21 cellular contexts compared by ENCODE assay signal in the genomic region with DNA sequence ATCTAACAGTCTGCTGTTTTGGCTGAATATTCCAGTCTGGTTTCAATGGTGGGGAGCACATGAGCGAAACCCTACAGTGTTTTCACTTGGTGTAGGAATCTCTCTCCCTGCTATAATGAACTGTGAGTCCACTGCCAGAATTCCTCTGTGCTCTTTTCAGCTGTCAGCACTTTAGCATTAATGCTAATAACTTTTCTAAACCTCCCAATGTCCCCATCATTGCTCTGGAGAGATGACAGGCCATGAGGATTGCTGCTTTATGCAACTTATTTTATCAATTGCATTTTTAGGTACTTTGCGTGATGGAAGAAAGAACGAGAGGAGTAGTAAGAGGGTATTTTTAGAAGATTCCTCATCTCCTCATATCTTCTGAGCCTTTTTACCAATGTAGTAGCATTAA.
"Had no signal": no experiment of that assay in that cellular context is flagged by ENCODE, and none has a peak within 500 bp of the region (broad histone marks: within the 10 kb centered on the region; RNA-seq: fewer than 3 reads in every experiment).

No MANE protein-coding gene starts in this region.

- DNase-seq: activated CD4-positive, alpha-beta memory T cell treated with anti-CD3 and anti-CD28 coated beads, Interleukin-2, amount 10 ng/mL, durations not matched to agents 7 days and 5 days; activated CD4-positive, alpha-beta T cell treated with anti-CD3 and anti-CD28 coated beads for 48 hours; activated CD4-positive, CD25-positive, alpha-beta regulatory T cell; activated CD8-positive, alpha-beta memory T cell treated with anti-CD3 and anti-CD28 coated beads, Interleukin-2, amount 10 ng/mL, durations not matched to agents 7 days and 5 days; activated naive CD4-positive, alpha-beta T cell treated with Interleukin-2 at 50 U/mL for 16 hours; activated naive CD8-positive, alpha-beta T cell treated with anti-CD3 and anti-CD28 coated beads, Interleukin-2, amount 10 ng/mL, durations not matched to agents 7 days and 5 days; amygdala; cortex of kidney; effector CD4-positive, alpha-beta T cell; mammary epithelial cell; naive thymus-derived CD8-positive, alpha-beta T cell; stimulated activated CD4-positive, alpha-beta T cell treated with anti-CD3 and anti-CD28 coated beads, Interleukin-12 subunit alpha, Interleukin-12 subunit beta, amount 100 ng/mL, for 4 hours; stimulated activated CD4-positive, alpha-beta T cell treated with anti-CD3 and anti-CD28 coated beads, Interleukin-1b, Interleukin-23, amount 100 ng/mL, for 48 hours; T-cell; T-helper 9 cell had no signal

- H3K9me3 Mint-ChIP-seq: activated CD4-positive, alpha-beta memory T cell treated with anti-CD3 and anti-CD28 coated beads, Interleukin-2, amount 10 ng/mL, durations not matched to agents 7 days and 5 days; activated naive CD8-positive, alpha-beta T cell treated with anti-CD3 and anti-CD28 coated beads, Interleukin-2, amount 10 ng/mL, durations not matched to agents 7 days and 5 days; central memory CD8-positive, alpha-beta T cell; naive thymus-derived CD8-positive, alpha-beta T cell; stimulated activated naive CD8-positive, alpha-beta T cell treated with anti-CD3 and anti-CD28 coated beads, Interleukin-15, Interleukin-2, amounts not matched to agents 100 ng/mL and 50 ng/mL, for 24 hours; T-cell had no signal

- ATAC-seq: activated CD8-positive, alpha-beta memory T cell treated with anti-CD3 and anti-CD28 coated beads, Interleukin-2, amount 10 ng/mL, durations not matched to agents 7 days and 5 days; esophagus mucosa; left lobe of liver; naive thymus-derived CD8-positive, alpha-beta T cell; SK-N-SH treated with all-trans-retinoic acid at 6 μM for 48 hours; T-cell had no signal

- H3K4me3 Mint-ChIP-seq: activated CD4-positive, alpha-beta memory T cell treated with anti-CD3 and anti-CD28 coated beads, Interleukin-2, amount 10 ng/mL, durations not matched to agents 7 days and 5 days; activated CD8-positive, alpha-beta memory T cell treated with anti-CD3 and anti-CD28 coated beads, Interleukin-2, amount 10 ng/mL, durations not matched to agents 7 days and 5 days; activated naive CD8-positive, alpha-beta T cell treated with anti-CD3 and anti-CD28 coated beads, Interleukin-2, amount 10 ng/mL, durations not matched to agents 7 days and 5 days; central memory CD8-positive, alpha-beta T cell; naive thymus-derived CD8-positive, alpha-beta T cell; stimulated activated naive CD8-positive, alpha-beta T cell treated with anti-CD3 and anti-CD28 coated beads, Interleukin-15, Interleukin-2, amounts not matched to agents 100 ng/mL and 50 ng/mL, for 24 hours; T-cell; type B pancreatic cell had no signal

- H3K27me3 Mint-ChIP-seq: activated CD4-positive, alpha-beta memory T cell treated with anti-CD3 and anti-CD28 coated beads, Interleukin-2, amount 10 ng/mL, durations not matched to agents 7 days and 5 days; activated CD8-positive, alpha-beta memory T cell treated with anti-CD3 and anti-CD28 coated beads, Interleukin-2, amount 10 ng/mL, durations not matched to agents 7 days and 5 days; activated naive CD8-positive, alpha-beta T cell treated with anti-CD3 and anti-CD28 coated beads, Interleukin-2, amount 10 ng/mL, durations not matched to agents 7 days and 5 days; central memory CD8-positive, alpha-beta T cell; naive thymus-derived CD8-positive, alpha-beta T cell; stimulated activated naive CD8-positive, alpha-beta T cell treated with anti-CD3 and anti-CD28 coated beads, Interleukin-15, Interleukin-2, amounts not matched to agents 100 ng/mL and 50 ng/mL, for 24 hours; T-cell; type B pancreatic cell had no signal

- H3K27ac Mint-ChIP-seq: activated CD4-positive, alpha-beta memory T cell treated with anti-CD3 and anti-CD28 coated beads, Interleukin-2, amount 10 ng/mL, durations not matched to agents 7 days and 5 days; activated CD8-positive, alpha-beta memory T cell treated with anti-CD3 and anti-CD28 coated beads, Interleukin-2, amount 10 ng/mL, durations not matched to agents 7 days and 5 days; activated naive CD8-positive, alpha-beta T cell treated with anti-CD3 and anti-CD28 coated beads, Interleukin-2, amount 10 ng/mL, durations not matched to agents 7 days and 5 days; naive thymus-derived CD8-positive, alpha-beta T cell; stimulated activated naive CD8-positive, alpha-beta T cell treated with anti-CD3 and anti-CD28 coated beads, Interleukin-15, Interleukin-2, amounts not matched to agents 100 ng/mL and 50 ng/mL, for 24 hours; T-cell; type B pancreatic cell had no signal
